28 cellular contexts compared by ENCODE assay signal in the genomic region with DNA sequence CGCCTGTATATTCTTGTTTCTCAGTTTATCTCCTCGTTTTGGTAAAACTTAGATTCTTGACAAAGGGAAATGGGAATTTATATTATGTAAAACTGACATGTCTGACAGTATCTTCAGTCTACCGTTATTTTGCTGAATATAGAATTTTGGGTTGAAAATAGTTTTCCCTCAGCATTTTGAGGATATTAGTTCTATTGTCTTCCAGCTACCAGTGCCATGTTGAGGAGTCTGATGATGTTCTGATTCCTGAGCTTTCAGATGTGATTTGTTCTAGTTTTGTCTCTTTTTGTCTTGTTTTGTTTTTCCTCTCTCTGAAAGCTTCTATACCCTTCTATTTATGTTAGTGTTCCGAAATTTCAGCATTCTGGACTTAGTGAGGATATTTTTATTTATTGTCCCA. TPM values are rescaled to one million over a fixed set of nuclear protein-coding genes. Genes with fewer than 3 reads are reported as not detected.
DNase-seq lines count a peak whose midpoint lies in the region; ATAC-seq, FAIRE-seq and TF ChIP-seq lines count a peak whose summit lies in the region.
"Had no signal": no experiment of that assay in that cellular context is flagged by ENCODE, and none has a peak within 500 bp of the region (broad histone marks: within the 10 kb centered on the region; RNA-seq: fewer than 3 reads in every experiment).

No MANE protein-coding gene starts in this region.

- H4K20me1 ChIP-seq in IMR-90 (ENCODE audit: insufficient read depth, low read length) = no peaks in the 10 kb centered on the region
- H4K20me1 ChIP-seq in K562 (replicated peaks; ENCODE audit: control insufficient read depth, insufficient read depth, low read length) = no peaks in the 10 kb centered on the region
- no peaks in the 10 kb centered on the region for H4K20me1 ChIP-seq in PC-3 (ENCODE audit: low read length)
- H4K20me1 ChIP-seq: BLaER1 had no signal

- H3K9ac ChIP-seq in IMR-90 (ENCODE audit: low read depth, low read length) = no peak overlapping the region
- H3K9ac ChIP-seq in K562 (ENCODE audit: insufficient read depth in 1 of 2, low read depth in 2 of 2, low read length in 2 of 2) = no peak overlapping the region
- no peak overlapping the region for H3K9ac ChIP-seq in PC-3 (ENCODE audit: low read length)
- H3K9ac ChIP-seq: BLaER1 had no signal

- H3K4me2 ChIP-seq in IMR-90 (ENCODE audit: low read depth, low read length) (no peak overlapping the region), K562 (ENCODE audit: insufficient read depth, low read length) (no peak overlapping the region), PC-3 (ENCODE audit: low read length) (no peak overlapping the region)
- H3K4me2 ChIP-seq: BLaER1 had no signal

- ATAC-seq in IMR-90 (ENCODE audit: low read depth) (no peak), WTC11 (no peak), K562 (no peak), PC-3 (no peak), GM21515 (IDR thresholded peaks at IDR 0.05; ENCODE audit: unreplicated experiment) (no peak), GM21367 (IDR thresholded peaks at IDR 0.05; ENCODE audit: unreplicated experiment) (no peak)
- ATAC-seq: GM12878 had no signal

- H3K36me3 ChIP-seq in HEK293 (ENCODE audit: control insufficient read depth in 2 of 2, insufficient read depth in 1 of 2, low read length in 2 of 2) (no peaks in the 10 kb centered on the region), IMR-90 (ENCODE audit: control insufficient read depth, insufficient read depth, low read length) (no peaks in the 10 kb centered on the region), K562 (ENCODE audit: control insufficient read depth, insufficient read depth, low read length) (no peaks in the 10 kb centered on the region), PC-3 (ENCODE audit: low read depth, low read length) (no peaks in the 10 kb centered on the region)
- H3K36me3 ChIP-seq: BE2C, BLaER1 had no signal

- no peak for TF ChIP-seq RAD21 in IMR-90 (IDR thresholded peaks at IDR 0.05; ENCODE audit: low read length)
- no peak for TF ChIP-seq RAD21 in K562 (CRISPR knock-in tag; conservative IDR thresholded peaks at IDR 0.05 in 1 of 2, IDR thresholded peaks at IDR 0.05 in 1 of 2)

- no peak overlapping the region for H3K4me3 Mint-ChIP-seq in WTC11
- H3K4me3 Mint-ChIP-seq: CD14-positive monocyte; CD4-positive, alpha-beta memory T cell; CD4-positive, CD25-positive, alpha-beta regulatory T cell; CD8-positive, alpha-beta memory T cell had no signal

- no peak overlapping the region for H3K23ac ChIP-seq in IMR-90 (ENCODE audit: low read depth, low read length)

- H3K79me2 ChIP-seq in K562 (ENCODE audit: control insufficient read depth, insufficient read depth, low read length) (no peaks in the 10 kb centered on the region), PC-3 (ENCODE audit: low read length) (no peaks in the 10 kb centered on the region)

- H4K5ac ChIP-seq in IMR-90 (ENCODE audit: low read depth, low read length) = no peak overlapping the region

- H4K91ac ChIP-seq in IMR-90 (ENCODE audit: insufficient read depth, low read depth, low read length) = no peak overlapping the region

- H2AFZ ChIP-seq in IMR-90 (replicated peaks; ENCODE audit: low read length, poor library complexity) = no peak overlapping the region
- H2AFZ ChIP-seq in K562 (ENCODE audit: low read depth, low read length) = no peak overlapping the region
- H2AFZ ChIP-seq in PC-3 (ENCODE audit: low read length) = no peak overlapping the region

- no peak; the same call in 1 of the 2 replicates for TF ChIP-seq EP300 in K562 (IDR thresholded peaks at IDR 0.05; ENCODE audit: low read length)

- H3K4me3 ChIP-seq in HEK293 (ENCODE audit: low read depth, low read length) (no peak overlapping the region), IMR-90 (ENCODE audit: insufficient read depth, low read depth, low read length) (no peak overlapping the region), K562 (no peak overlapping the region), PC-3 (ENCODE audit: low read length) (no peak overlapping the region)
- H3K4me3 ChIP-seq: BLaER1, GM12878 had no signal

- H2AK9ac ChIP-seq in IMR-90 (replicated peaks; ENCODE audit: low read depth, low read length, poor library complexity) = no peak overlapping the region

- WGBS in IMR-90 (ENCODE audit: extremely low coverage in 2 of 2, insufficient read length in 1 of 2), 2 experiments = no CpG with 5 or more reads among the region's 4 CpGs
- 79% methylated on average over 4 of the region's 4 CpGs for WGBS in K562 (ENCODE audit: insufficient coverage, low coverage, missing lambda C conversion rate)

- no peaks in the 10 kb centered on the region for H3K9me2 ChIP-seq in PC-3 (replicated peaks; ENCODE audit: low read length)

- TF ChIP-seq POLR2A in IMR-90 (IDR thresholded peaks at IDR 0.05; ENCODE audit: low read depth, low read length) = no peak
- TF ChIP-seq POLR2A in K562 (conservative IDR thresholded peaks at IDR 0.05) = no peak

- no peak overlapping the region for H3K27ac Mint-ChIP-seq in WTC11
- H3K27ac Mint-ChIP-seq: CD4-positive, alpha-beta memory T cell; CD4-positive, CD25-positive, alpha-beta regulatory T cell had no signal

- no peaks in the 10 kb centered on the region for H3K4me1 ChIP-seq in HEK293 (ENCODE audit: control insufficient read depth, insufficient read depth, low read length)
- no peaks in the 10 kb centered on the region for H3K4me1 ChIP-seq in IMR-90 (ENCODE audit: control insufficient read depth, insufficient read depth, low read length)
- H3K4me1 ChIP-seq in K562 (replicated peaks in 1 of 2; ENCODE audit: control insufficient read depth in 2 of 2, insufficient read depth in 2 of 2, low read length in 2 of 2) = peaks cover 18 to 64% of the 10 kb centered on the region in 2 experiments
- no peaks in the 10 kb centered on the region for H3K4me1 ChIP-seq in PC-3 (ENCODE audit: insufficient read depth, low read length)

- TF ChIP-seq CTCF in HEK293 (tag by site-specific recombination; IDR thresholded peaks at IDR 0.05) (no peak), IMR-90 (conservative IDR thresholded peaks at IDR 0.05; ENCODE audit: low read depth, low read length) (no peak), WTC11 (IDR thresholded peaks at IDR 0.05) (no peak), K562 (IDR thresholded peaks at IDR 0.05 in 2 of 3, conservative IDR thresholded peaks at IDR 0.05 in 1 of 3; ENCODE audit: insufficient read depth in 2 of 3, low read depth in 1 of 3, low read length in 3 of 3) (no peak), PC-3 (conservative IDR thresholded peaks at IDR 0.05; ENCODE audit: low read depth, low read length) (no peak)

- 0 out of 2 replicates have a peak overlapping the region, but pooled peaks have one; percentile 48 for H3K4ac ChIP-seq in IMR-90 (ENCODE audit: low read depth, low read length)

- no peaks in the 10 kb centered on the region for H3K79me1 ChIP-seq in IMR-90 (ENCODE audit: low read depth in 1 of 2, low read length in 2 of 2)

- H3K4me1 Mint-ChIP-seq in WTC11 = no peaks in the 10 kb centered on the region
- H3K4me1 Mint-ChIP-seq: CD4-positive, CD25-positive, alpha-beta regulatory T cell; CD8-positive, alpha-beta memory T cell had no signal

- no peak overlapping the region for H2BK5ac ChIP-seq in IMR-90 (ENCODE audit: low read depth, low read length, poor library complexity, severe bottlenecking)

- dilution Hi-C loops in IMR-90 (cut with HindIII; ENCODE audit: low sequenced_read_pairs, unreplicated experiment) = no loop called here

- DNase-seq in IMR-90 (no peak), WTC11 (ENCODE audit: low spot score) (no peak), K562 (ENCODE audit: extremely low read depth in 1 of 4, low spot score in 3 of 4) (no peak), PC-3 (no peak)
- DNase-seq in stimulated activated CD4-positive, alpha-beta T cell treated with anti-CD3 and anti-CD28 coated beads, Interleukin-15, amount 100 ng/mL, for 24 hours = no peak
- DNase-seq: 8988T; ACHN; BE2C; C1 segment of cervical spinal cord; CD4-positive, alpha-beta memory T cell; CD4-positive, CD25-positive, alpha-beta regulatory T cell; CD8-positive, alpha-beta memory T cell; COR-L47; DMS 273 treated with DMSO at 0.1 percent for 48 hours; DMS153; DMS53; DMS79; DND-41; EL; GDM1 had no signal

- H3K27ac ChIP-seq in HEK293 (ENCODE audit: extremely low read depth, low read depth, low read length) (no peak overlapping the region), IMR-90 (ENCODE audit: insufficient read depth, low read length) (no peak overlapping the region), K562 (ENCODE audit: extremely low read depth, low read depth, low read length) (no peak overlapping the region), PC-3 (ENCODE audit: low read length) (no peak overlapping the region)
- H3K27ac ChIP-seq: BLaER1 had no signal

- no peak overlapping the region for H4K8ac ChIP-seq in IMR-90 (ENCODE audit: low read depth in 2 of 2, low read length in 2 of 2)

- H3K9me1 ChIP-seq in IMR-90 (ENCODE audit: insufficient read depth, low read length) = no peaks in the 10 kb centered on the region; the same call in 1 of the 2 replicates
- no peaks in the 10 kb centered on the region for H3K9me1 ChIP-seq in K562 (ENCODE audit: control insufficient read depth, insufficient read depth, low read length)

- H3K14ac ChIP-seq in IMR-90 (replicated peaks; ENCODE audit: low read depth, low read length) = 0 out of 2 replicates have a peak overlapping the region, but pooled peaks have one; percentile 56

- no peaks in the 10 kb centered on the region for H3K9me3 ChIP-seq in HEK293 (ENCODE audit: control insufficient read depth, insufficient read depth, low read depth, low read length)
- H3K9me3 ChIP-seq in IMR-90 (ENCODE audit: control insufficient read depth, insufficient read depth, low read length) = no peaks in the 10 kb centered on the region
- H3K9me3 ChIP-seq in K562 (replicated peaks; ENCODE audit: control insufficient read depth, insufficient read depth, low read depth, low read length) = peaks cover 4% of the 10 kb centered on the region; the same call in 1 of the 2 replicates
- H3K9me3 ChIP-seq in PC-3 (ENCODE audit: low read length) = no peaks in the 10 kb centered on the region
- H3K9me3 ChIP-seq: BE2C, BLaER1 had no signal

- no peak for FAIRE-seq in K562 (lab: Jason Lieb, UNC)
- FAIRE-seq: GM12878, GM12892, GM18507 had no signal

- H3K9me3 Mint-ChIP-seq in WTC11 = peaks cover 17% of the 10 kb centered on the region

- H3K27me3 ChIP-seq in IMR-90 (ENCODE audit: control insufficient read depth, insufficient read depth, low read length) (no peaks in the 10 kb centered on the region), K562 (ENCODE audit: control insufficient read depth in 2 of 2, insufficient read depth in 2 of 2, low read length in 2 of 2) (no peaks in the 10 kb centered on the region), PC-3 (ENCODE audit: low read length) (no peaks in the 10 kb centered on the region; the same call in 1 of the 2 replicates)
- H3K27me3 ChIP-seq: BE2C, BLaER1 had no signal

- CTCF ChIA-PET in HEK293 (lab: Yijun Ruan, JAX) (no interaction called here), IMR-90 (lab: Yijun Ruan, JAX) (no interaction called here), WTC11 (lab: Charles Lee) (no interaction called here), K562 (lab: Yijun Ruan, JAX; ENCODE audit: low intra/inter-chr PET ratio) (no interaction called here), PC-3 (lab: Charles Lee) (no interaction called here)

- POLR2A ChIA-PET in HEK293 (lab: Yijun Ruan, JAX) = no interaction called here
- POLR2A ChIA-PET in IMR-90 (lab: Charles Lee; ENCODE audit: unreplicated experiment) = no interaction called here
- POLR2A ChIA-PET in WTC11 (lab: Charles Lee) = no interaction called here
- POLR2A ChIA-PET in K562 (lab: Yijun Ruan, JAX) = interaction anchor here (0.6 to 2.6 kb wide), 2 partner anchors 9 to 11 kb away, joined by 3 to 7 read pairs; no protein-coding TSS in a partner anchor
- POLR2A ChIA-PET in PC-3 (lab: Charles Lee; ENCODE audit: unreplicated experiment) = no interaction called here

- peak overlapping the region; percentile 74; the same call in 2 of the 3 replicates for H2BK15ac ChIP-seq in IMR-90 (ENCODE audit: low read depth, low read length)

- H3F3A ChIP-seq in PC-3 (ENCODE audit: low read length, unreplicated experiment) = no peaks in the 10 kb centered on the region

- BruUV-seq in IMR-90 (replicated peaks; lab: Mats Ljungman, UMichigan) = no TSS peak
- BruUV-seq in K562 (replicated peaks; lab: Mats Ljungman, UMichigan) = no TSS peak
- no TSS peak for BruUV-seq in PC-3 (replicated peaks; lab: Mats Ljungman, UMichigan)

- peaks cover 2% of the 10 kb centered on the region; the same call in 1 of the 2 replicates for H3K27me3 Mint-ChIP-seq in WTC11 (ENCODE audit: low read depth)

- intact Hi-C loops in IMR-90 (cut with micrococcal nuclease) = no loop called here
- intact Hi-C loops in K562 (cut with micrococcal nuclease) = no loop called here
- intact Hi-C loops in PC-3 (cut with micrococcal nuclease) = no loop called here

- H3K36me3 Mint-ChIP-seq in WTC11 = peaks cover 4% of the 10 kb centered on the region
- H3K36me3 Mint-ChIP-seq: CD14-positive monocyte; CD4-positive, alpha-beta memory T cell; CD4-positive, CD25-positive, alpha-beta regulatory T cell; CD8-positive, alpha-beta memory T cell had no signal

- in situ Hi-C loops in IMR-90 (cut with MboI; ENCODE audit: low sequenced_read_pairs) = no loop called here
- in situ Hi-C loops in K562 (cut with MboI) = no loop called here

- peak overlapping the region; percentile 81 for H2BK20ac ChIP-seq in IMR-90 (ENCODE audit: low read depth, low read length)

- peak overlapping the region; percentile 52 for H2BK120ac ChIP-seq in IMR-90 (ENCODE audit: low read depth, low read length)

- no peak overlapping the region for H3K18ac ChIP-seq in IMR-90 (ENCODE audit: low read depth, low read length)

- H2AK5ac ChIP-seq in IMR-90 (ENCODE audit: low read depth, low read length) = 0 out of 2 replicates have a peak overlapping the region, but pooled peaks have one; percentile 75

- H3K56ac ChIP-seq in IMR-90 (ENCODE audit: extremely low read depth, insufficient read depth, low read length) = no peak overlapping the region

RNA-seq across cellular contexts. Expression of a gene that starts 8.0 kb away (rescaled TPM):
- total RNA-seq in IMR-90 (2012; rRNA removed) = 3.0 and 8.1 TPM in 2 replicates
- polyA plus RNA-seq in IMR-90 (2012; rRNA removed) = 2.5 and 3.1 TPM in 2 replicates
- 0.49 and 0.69 TPM in 2 replicates for polyA plus RNA-seq in IMR-90 (2012; cell fraction: cytosol; rRNA removed)
- 0.21 and 1.1 TPM in 2 replicates for polyA plus RNA-seq in IMR-90 (2012; cell fraction: nucleus; rRNA removed; ENCODE audit: low replicate concordance)
- 17.5 to 29.6 TPM (median 17.7 TPM) in 3 replicates for total RNA-seq in WTC11 (2021)
- total RNA-seq in K562 (2011; cell fraction: chromatin; rRNA removed; ENCODE audit: low replicate concordance) = 16.3 and 57.4 TPM in 2 replicates
- total RNA-seq in K562 (2011; cell fraction: nucleolus; rRNA removed) = 14.3 and 18.3 TPM in 2 replicates
- 31.1 and 47.5 TPM in 2 replicates for total RNA-seq in K562 (2011; cell fraction: nucleoplasm; rRNA removed)
- 107 and 108 TPM in 2 replicates for total RNA-seq in K562 (2014; rRNA removed)
- 156 and 172 TPM in 2 replicates for total RNA-seq in K562 (2014; rRNA removed; fragmentation: Illumina TruSeq; extraction: Trizol)
- 131 and 138 TPM in 2 replicates for total RNA-seq in K562 (2015; rRNA removed; fragmentation: Illumina TruSeq; extraction: Trizol)
- total RNA-seq in K562 (2021) = 115 and 129 TPM in 2 replicates
- polyA plus RNA-seq in K562 (2011; rRNA removed) = 122 and 173 TPM in 2 replicates
- 29.4 and 57.2 TPM in 2 replicates for polyA plus RNA-seq in K562 (2011; cell fraction: cytosol; rRNA removed)
- 17.3 and 27.3 TPM in 2 replicates for polyA plus RNA-seq in K562 (2011; cell fraction: nucleus; rRNA removed)
- 79.6 and 100 TPM in 2 replicates for polyA plus RNA-seq in K562 (2012)
- polyA plus RNA-seq in K562 (2014; fragmentation: Illumina TruSeq; extraction: Trizol) = 117 and 140 TPM in 2 replicates
- polyA plus RNA-seq in K562 (2014; fragmentation: Nextera tagmentation; extraction: Ambion mirVana) = 10 to 100 TPM; 59.0 to 65.4 TPM
- polyA plus RNA-seq in K562 (2014; rRNA removed) = 77.1 and 86.2 TPM in 2 replicates
- 205 and 212 TPM in 2 replicates for polyA minus RNA-seq in K562 (2011; rRNA and poly(A)+ RNA removed)
- polyA minus RNA-seq in K562 (2011; cell fraction: cytosol; rRNA and poly(A)+ RNA removed) = 96.1 and 101 TPM in 2 replicates
- polyA minus RNA-seq in K562 (2011; cell fraction: nucleus; rRNA and poly(A)+ RNA removed) = 19.3 and 36.1 TPM in 2 replicates
- 0.29 and 1.5 TPM in 2 replicates for total RNA-seq in PC-3 (2014; rRNA removed)
